Comparison of ENCODE assay signal across 8 cellular contexts in genomic region chr12:55847603-55848329, GRCh38. TPM values are rescaled to one million over a fixed set of nuclear protein-coding genes. Genes with fewer than 3 reads are reported as not detected.
DNase-seq lines count a peak whose midpoint lies in the region; ATAC-seq, FAIRE-seq and TF ChIP-seq lines count a peak whose summit lies in the region.

No MANE protein-coding gene starts in this region.

- no peaks in the 10 kb centered on the region for H3K36me3 Mint-ChIP-seq in CD8-positive, alpha-beta memory T cell
- H3K36me3 Mint-ChIP-seq in T-helper 2 cell treated with Interferon-gamma antibody and Interleukin-4, amounts not matched to agents 5 μg/mL and 100 μg/mL, for 36 hours (ENCODE audit: low read depth), result no peaks in the 10 kb centered on the region

- H3K27ac Mint-ChIP-seq in CD8-positive, alpha-beta memory T cell, result no peak overlapping the region
- H3K27ac Mint-ChIP-seq in T-helper 2 cell treated with Interferon-gamma antibody and Interleukin-4, amounts not matched to agents 5 μg/mL and 100 μg/mL, for 36 hours, result no peak overlapping the region

- no peaks in the 10 kb centered on the region for H3K27me3 ChIP-seq in CD8-positive, alpha-beta memory T cell (ENCODE audit: insufficient read depth, low read length, poor library complexity, severe bottlenecking)
- no peaks in the 10 kb centered on the region for H3K27me3 ChIP-seq in SJCRH30
- H3K27me3 ChIP-seq in H1 (replicated peaks in 1 of 4; ENCODE audit: control insufficient read depth in 3 of 4, extremely low read depth in 1 of 4, insufficient read depth in 3 of 4, low read length in 3 of 4), result no peaks in the 10 kb centered on the region
- H3K27me3 ChIP-seq in upper lobe of right lung, result no peaks in the 10 kb centered on the region

- H3K9me3 ChIP-seq in CD8-positive, alpha-beta memory T cell (ENCODE audit: low read length), result no peaks in the 10 kb centered on the region
- H3K9me3 ChIP-seq in SJCRH30 (replicated peaks), result no peaks in the 10 kb centered on the region
- H3K9me3 ChIP-seq in H1 (ENCODE audit: insufficient read depth in 2 of 2, low read depth in 1 of 2, low read length in 1 of 2), result no peaks in the 10 kb centered on the region
- H3K9me3 ChIP-seq in mucosa of descending colon, result no peaks in the 10 kb centered on the region
- H3K9me3 ChIP-seq in upper lobe of right lung, result no peaks in the 10 kb centered on the region

- TF ChIP-seq RAD21 in H1 (IDR thresholded peaks at IDR 0.05 in 1 of 2, conservative IDR thresholded peaks at IDR 0.05 in 1 of 2; ENCODE audit: low read depth in 2 of 2, low read length in 2 of 2), result no peak

- CTCF ChIA-PET in CD8-positive, alpha-beta memory T cell (lab: Charles Lee), result interaction anchor here (1.4 kb wide), 1 partner anchor 17 kb away, joined by 5 read pairs; no protein-coding TSS in a partner anchor
- CTCF ChIA-PET in H1 (lab: Charles Lee; ENCODE audit: partially characterized antibody), result interaction anchor here (0.8 to 1.8 kb wide), 11 partner anchors 11 to 118 kb away, joined by 3 to 7 read pairs (median 4); partner anchors contain the start of genes DGKA and DNAJC14

- no peak overlapping the region for H3K18ac ChIP-seq in H1 (ENCODE audit: extremely low read depth, low read length)

- H3K4me3 ChIP-seq in CD8-positive, alpha-beta memory T cell (ENCODE audit: low read length), result no peak overlapping the region
- H3K4me3 ChIP-seq in SJCRH30 (peak overlapping the region; percentile 17), H1 (ENCODE audit: extremely low read depth in 1 of 4, insufficient read depth in 2 of 4, low read depth in 3 of 4, low read length in 4 of 4) (no peak overlapping the region), mucosa of descending colon (no peak overlapping the region), upper lobe of right lung (peak overlapping the region; percentile 22)

- no peak overlapping the region for H2BK5ac ChIP-seq in H1 (ENCODE audit: low read depth, low read length)

- ATAC-seq in mucosa of descending colon, result peak; percentile 85
- peak; percentile 94 for ATAC-seq in upper lobe of right lung
- ATAC-seq in GM18511 (IDR thresholded peaks at IDR 0.05; ENCODE audit: unreplicated experiment), result no peak

- no peaks in the 10 kb centered on the region for H3K36me3 ChIP-seq in CD8-positive, alpha-beta memory T cell (ENCODE audit: insufficient read depth, low read length)
- H3K36me3 ChIP-seq in SJCRH30 (no peaks in the 10 kb centered on the region), H1 (ENCODE audit: control insufficient read depth in 2 of 4, insufficient read depth in 4 of 4, low read length in 3 of 4) (no peaks in the 10 kb centered on the region), mucosa of descending colon (ENCODE audit: low read depth) (no peaks in the 10 kb centered on the region), upper lobe of right lung (no peaks in the 10 kb centered on the region)

- intact Hi-C loops in mucosa of descending colon (cut with DNase I, micrococcal nuclease) (no loop called here), upper lobe of right lung (cut with DNase I) (no loop called here)

- H4K8ac ChIP-seq in H1 (ENCODE audit: extremely low read depth, insufficient read depth, low read length), result no peak overlapping the region

- no peak overlapping the region for H2BK120ac ChIP-seq in H1 (replicated peaks; ENCODE audit: low read depth, low read length)

- no peak overlapping the region for H3K9ac ChIP-seq in H1 (replicated peaks in 1 of 4; ENCODE audit: extremely low read depth in 1 of 4, low read depth in 3 of 4, low read length in 3 of 4)

- no peak overlapping the region for H2BK15ac ChIP-seq in H1 (ENCODE audit: low read length)

- no peaks in the 10 kb centered on the region for H3K4me1 Mint-ChIP-seq in CD8-positive, alpha-beta memory T cell
- peaks cover 2% of the 10 kb centered on the region for H3K4me1 Mint-ChIP-seq in T-helper 2 cell treated with Interferon-gamma antibody and Interleukin-4, amounts not matched to agents 5 μg/mL and 100 μg/mL, for 36 hours (ENCODE audit: low read depth)

- no peak overlapping the region for H3K14ac ChIP-seq in H1 (ENCODE audit: insufficient read length)

- WGBS in H1 (ENCODE audit: extremely low coverage in 1 of 2, insufficient coverage in 1 of 2, insufficient read length in 1 of 2, insufficient replicate concordance in 2 of 2, low coverage in 1 of 2, low lambda C conversion rate in 2 of 2, missing lambda C conversion rate in 1 of 2), 2 experiments, result 87% methylated on average over 5 of the region's 6 CpGs; no CpG with 5 or more reads in 1 of the 2 experiments

- peak overlapping the region; percentile 38 for H3K27ac ChIP-seq in CD8-positive, alpha-beta memory T cell (ENCODE audit: low read depth, low read length)
- H3K27ac ChIP-seq in SJCRH30 (peak overlapping the region; percentile 15), H1 (ENCODE audit: low read depth, low read length) (no peak overlapping the region), upper lobe of right lung (peak overlapping the region; percentile 87)

- no peak overlapping the region for H3K4ac ChIP-seq in H1 (replicated peaks; ENCODE audit: insufficient read length, low read depth, low read length)

- no peak overlapping the region; the same call in 1 of the 2 replicates for H2BK12ac ChIP-seq in H1 (ENCODE audit: low read depth, low read length)

- DNase-seq in CD8-positive, alpha-beta memory T cell, result no peak
- DNase-seq in SJCRH30 (peak; percentile 85 to 86), H1 (ENCODE audit: low read depth in 1 of 2, low spot score in 2 of 2) (no peak), mucosa of descending colon (peak; percentile 59 to 85 (median 70)), upper lobe of right lung (peak; percentile 89), NCI-H1436 (lab: John Stamatoyannopoulos, UW) (no peak)
- no peak for DNase-seq in T-helper 2 cell treated with Interferon-gamma antibody and Interleukin-4, amounts not matched to agents 5 μg/mL and 100 μg/mL, for 36 hours (ENCODE audit: low spot score)

- H3K23ac ChIP-seq in H1 (ENCODE audit: insufficient read length), result no peak overlapping the region

- H3K4me3 Mint-ChIP-seq in CD8-positive, alpha-beta memory T cell, result no peak overlapping the region
- H3K4me3 Mint-ChIP-seq in T-helper 2 cell treated with Interferon-gamma antibody and Interleukin-4, amounts not matched to agents 5 μg/mL and 100 μg/mL, for 36 hours, result no peak overlapping the region

- no peak overlapping the region for H4K5ac ChIP-seq in H1 (ENCODE audit: insufficient read length, low read depth, low read length)

- H2AK5ac ChIP-seq in H1 (ENCODE audit: low read depth, low read length), result no peak overlapping the region

- POLR2A ChIA-PET in CD8-positive, alpha-beta memory T cell (lab: Charles Lee), result interaction anchor here (0.5 kb wide), 1 partner anchor 31 kb away, joined by 6 read pairs; no protein-coding TSS in a partner anchor
- POLR2A ChIA-PET in H1 (lab: Charles Lee; ENCODE audit: partially characterized antibody), result interaction anchor here (0.6 to 3.3 kb wide), 10 partner anchors 9 to 80 kb away, joined by 3 to 21 read pairs (median 4); partner anchors contain the start of genes DNAJC14 and PYM1

- H3K79me2 ChIP-seq in H1 (ENCODE audit: control insufficient read depth in 1 of 2, insufficient read depth in 2 of 2, low read length in 2 of 2), result no peaks in the 10 kb centered on the region

- no peak for TF ChIP-seq CTCF in H1 (IDR thresholded peaks at IDR 0.05; ENCODE audit: control extremely low read depth in 1 of 3, insufficient read depth in 1 of 3, low read depth in 1 of 3, low read length in 3 of 3)
- no peak for TF ChIP-seq CTCF in mucosa of descending colon (IDR thresholded peaks at IDR 0.05)
- TF ChIP-seq CTCF in upper lobe of right lung (IDR thresholded peaks at IDR 0.05), result no peak

- no peak overlapping the region for H4K91ac ChIP-seq in H1 (replicated peaks; ENCODE audit: insufficient read length, low read length)

- no peak overlapping the region for H2BK20ac ChIP-seq in H1 (ENCODE audit: low read length)

- H3K56ac ChIP-seq in H1 (replicated peaks; ENCODE audit: insufficient read length, low read depth, low read length), result no peak overlapping the region

- no peaks in the 10 kb centered on the region for H3K4me1 ChIP-seq in CD8-positive, alpha-beta memory T cell (ENCODE audit: insufficient read depth, low read length)
- H3K4me1 ChIP-seq in SJCRH30 (peaks cover 20% of the 10 kb centered on the region), H1 (replicated peaks in 1 of 4; ENCODE audit: control insufficient read depth in 3 of 4, insufficient read depth in 4 of 4, low read length in 3 of 4) (peaks cover 0 to 3% (median 0%) of the 10 kb centered on the region in 4 experiments; a peak in 1 of 7 replicates), mucosa of descending colon (ENCODE audit: low read depth) (no peaks in the 10 kb centered on the region), upper lobe of right lung (peaks cover 9% of the 10 kb centered on the region)

- peaks cover 11 to 25% of the 10 kb centered on the region in 2 donors for H3K27me3 Mint-ChIP-seq in CD8-positive, alpha-beta memory T cell
- H3K27me3 Mint-ChIP-seq in T-helper 2 cell treated with Interferon-gamma antibody and Interleukin-4, amounts not matched to agents 5 μg/mL and 100 μg/mL, for 36 hours (ENCODE audit: low read depth), result peaks cover 9% of the 10 kb centered on the region

- H2AFZ ChIP-seq in H1 (ENCODE audit: low read length), result peak overlapping the region; percentile 57

- TF ChIP-seq EP300 in H1 (IDR thresholded peaks at IDR 0.05; ENCODE audit: borderline replicate concordance in 1 of 2, low read depth in 2 of 2, low read length in 2 of 2), result no peak

- no peak for FAIRE-seq in H1 (lab: Jason Lieb, UNC)

- no peaks in the 10 kb centered on the region for H3K79me1 ChIP-seq in H1 (ENCODE audit: low read depth, low read length)

- TF ChIP-seq POLR2A in H1 (IDR thresholded peaks at IDR 0.05; ENCODE audit: control extremely low read depth in 1 of 2, low read depth in 2 of 2, low read length in 2 of 2), result no peak

- H4K20me1 ChIP-seq in H1 (replicated peaks in 1 of 2; ENCODE audit: control insufficient read depth in 1 of 2, insufficient read depth in 2 of 2, low read length in 2 of 2), result no peaks in the 10 kb centered on the region

- H3K23me2 ChIP-seq in H1 (ENCODE audit: low read depth, low read length), result no peaks in the 10 kb centered on the region

- no peaks in the 10 kb centered on the region for H3K9me3 Mint-ChIP-seq in CD8-positive, alpha-beta memory T cell
- no peaks in the 10 kb centered on the region for H3K9me3 Mint-ChIP-seq in T-helper 2 cell treated with Interferon-gamma antibody and Interleukin-4, amounts not matched to agents 5 μg/mL and 100 μg/mL, for 36 hours

- no peak overlapping the region for H3K4me2 ChIP-seq in H1 (ENCODE audit: insufficient read depth in 1 of 2, low read depth in 2 of 2, low read length in 2 of 2)

RNA-seq across cellular contexts. Expression of gene MMP19, which starts 5.0 kb away (rescaled TPM):
- total RNA-seq in CD8-positive, alpha-beta memory T cell, result 1 to 10 TPM in 1 of 2 experiments, under 1 TPM in 1; 0.29 to 1.0 TPM
- not detected for polyA plus RNA-seq in CD8-positive, alpha-beta memory T cell
- 0.91 and 1.0 TPM in 2 replicates for total RNA-seq in SJCRH30 (2014; rRNA removed; shearing (Covaris generic))
- total RNA-seq in H1 (2021; fragmentation: NEBNext Ultra II Directional; extraction: Animal tissue kit (Norgen Biotek cat#: 25700)), result 2.6 and 2.7 TPM in 2 replicates
- 2.8 and 3.3 TPM in 2 replicates for polyA plus RNA-seq in H1 (2011; rRNA removed)
- 3.1 TPM for polyA plus RNA-seq in H1 (2011; cell fraction: cytosol; rRNA removed)
- 7.1 TPM for polyA plus RNA-seq in H1 (2011; cell fraction: nucleus; rRNA removed)
- polyA plus RNA-seq in H1 (2012, experiment 1 of 2), result 2.7 to 3.2 TPM (median 2.9 TPM) in 4 replicates
- 2.0 TPM for polyA plus RNA-seq in H1 (2012, experiment 2 of 2)
- polyA plus RNA-seq in H1 (2013, experiment 1 of 2), result 2.3 TPM
- 2.1 TPM for polyA plus RNA-seq in H1 (2013, experiment 2 of 2)
- 1.5 and 1.6 TPM in 2 replicates for polyA minus RNA-seq in H1 (2011; rRNA and poly(A)+ RNA removed)
- polyA minus RNA-seq in H1 (2011; cell fraction: cytosol; rRNA and poly(A)+ RNA removed), result 2.5 TPM
- polyA minus RNA-seq in H1 (2011; cell fraction: nucleus; rRNA and poly(A)+ RNA removed), result 3.5 TPM
- total RNA-seq in mucosa of descending colon, result 1 to 10 TPM; 1.7 to 6.6 (median 5.0) TPM
- total RNA-seq in upper lobe of right lung, result 30.2 TPM

RNA-seq across cellular contexts. Expression of gene DNAJC14, which starts 18.4 kb away (rescaled TPM):
- 10 to 100 TPM; 39.1 to 40.8 TPM for total RNA-seq in CD8-positive, alpha-beta memory T cell
- 40.2 TPM for polyA plus RNA-seq in CD8-positive, alpha-beta memory T cell
- total RNA-seq in SJCRH30 (2014; rRNA removed; shearing (Covaris generic)), result 33.3 TPM in 2 replicates
- total RNA-seq in H1 (2021; fragmentation: NEBNext Ultra II Directional; extraction: Animal tissue kit (Norgen Biotek cat#: 25700)), result 32.3 and 34.3 TPM in 2 replicates
- polyA plus RNA-seq in H1 (2011; rRNA removed), result 14.7 and 18.5 TPM in 2 replicates
- polyA plus RNA-seq in H1 (2011; cell fraction: cytosol; rRNA removed), result 13.0 TPM
- 11.6 TPM for polyA plus RNA-seq in H1 (2011; cell fraction: nucleus; rRNA removed)
- 25.1 to 28.7 TPM (median 26.4 TPM) in 4 replicates for polyA plus RNA-seq in H1 (2012, experiment 1 of 2)
- polyA plus RNA-seq in H1 (2012, experiment 2 of 2), result 14.0 TPM
- polyA plus RNA-seq in H1 (2013, experiment 1 of 2), result 18.1 TPM
- 22.4 TPM for polyA plus RNA-seq in H1 (2013, experiment 2 of 2)
- polyA minus RNA-seq in H1 (2011; rRNA and poly(A)+ RNA removed), result 9.6 and 13.2 TPM in 2 replicates
- polyA minus RNA-seq in H1 (2011; cell fraction: cytosol; rRNA and poly(A)+ RNA removed), result 7.6 TPM
- polyA minus RNA-seq in H1 (2011; cell fraction: nucleus; rRNA and poly(A)+ RNA removed), result 9.3 TPM
- 10 to 100 TPM; 26.6 to 30.8 (median 27.7) TPM for total RNA-seq in mucosa of descending colon
- total RNA-seq in upper lobe of right lung, result 42.7 TPM

RNA-seq across cellular contexts. Expression of gene ORMDL2, which starts 29.9 kb away (rescaled TPM):
- total RNA-seq in CD8-positive, alpha-beta memory T cell, result 10 to 100 TPM; 49.0 to 49.7 TPM
- polyA plus RNA-seq in CD8-positive, alpha-beta memory T cell, result 110 TPM
- 25.4 and 27.6 TPM in 2 replicates for total RNA-seq in SJCRH30 (2014; rRNA removed; shearing (Covaris generic))
- 34.1 and 39.0 TPM in 2 replicates for total RNA-seq in H1 (2021; fragmentation: NEBNext Ultra II Directional; extraction: Animal tissue kit (Norgen Biotek cat#: 25700))
- polyA plus RNA-seq in H1 (2011; rRNA removed), result 50.4 and 65.6 TPM in 2 replicates
- polyA plus RNA-seq in H1 (2011; cell fraction: cytosol; rRNA removed), result 26.9 TPM
- polyA plus RNA-seq in H1 (2011; cell fraction: nucleus; rRNA removed), result 33.3 TPM
- 53.7 to 58.3 TPM (median 56.2 TPM) in 4 replicates for polyA plus RNA-seq in H1 (2012, experiment 1 of 2)
- polyA plus RNA-seq in H1 (2012, experiment 2 of 2), result 31.6 TPM
- polyA plus RNA-seq in H1 (2013, experiment 1 of 2), result 77.7 TPM
- polyA plus RNA-seq in H1 (2013, experiment 2 of 2), result 93.6 TPM
- 60.5 and 75.9 TPM in 2 replicates for polyA minus RNA-seq in H1 (2011; rRNA and poly(A)+ RNA removed)
- 23.1 TPM for polyA minus RNA-seq in H1 (2011; cell fraction: cytosol; rRNA and poly(A)+ RNA removed)
- 42.2 TPM for polyA minus RNA-seq in H1 (2011; cell fraction: nucleus; rRNA and poly(A)+ RNA removed)
- total RNA-seq in mucosa of descending colon (10 to 100 TPM; 42.1 to 97.8 (median 74.2) TPM), upper lobe of right lung (49.2 TPM)

RNA-seq across cellular contexts. Expression of gene SARNP, which starts 30.2 kb away (rescaled TPM):
- 100 to 1,000 TPM in 1 of 2 experiments, 10 to 100 TPM in 1; 89.7 to 103 TPM for total RNA-seq in CD8-positive, alpha-beta memory T cell
- 109 TPM for polyA plus RNA-seq in CD8-positive, alpha-beta memory T cell
- total RNA-seq in SJCRH30 (2014; rRNA removed; shearing (Covaris generic)), result 109 and 132 TPM in 2 replicates
- 114 and 117 TPM in 2 replicates for total RNA-seq in H1 (2021; fragmentation: NEBNext Ultra II Directional; extraction: Animal tissue kit (Norgen Biotek cat#: 25700))
- polyA plus RNA-seq in H1 (2011; rRNA removed), result 140 and 226 TPM in 2 replicates
- 160 TPM for polyA plus RNA-seq in H1 (2011; cell fraction: cytosol; rRNA removed)
- polyA plus RNA-seq in H1 (2011; cell fraction: nucleus; rRNA removed), result 50.3 TPM
- 129 to 246 TPM (median 145 TPM) in 4 replicates for polyA plus RNA-seq in H1 (2012, experiment 1 of 2)
- polyA plus RNA-seq in H1 (2012, experiment 2 of 2), result 27.3 TPM
- polyA plus RNA-seq in H1 (2013, experiment 1 of 2), result 185 TPM
- polyA plus RNA-seq in H1 (2013, experiment 2 of 2), result 206 TPM
- polyA minus RNA-seq in H1 (2011; rRNA and poly(A)+ RNA removed), result 25.1 and 38.6 TPM in 2 replicates
- polyA minus RNA-seq in H1 (2011; cell fraction: cytosol; rRNA and poly(A)+ RNA removed), result 16.7 TPM
- polyA minus RNA-seq in H1 (2011; cell fraction: nucleus; rRNA and poly(A)+ RNA removed), result 25.4 TPM
- total RNA-seq in mucosa of descending colon (10 to 100 TPM; 38.7 to 45.9 (median 41.3) TPM), upper lobe of right lung (43.6 TPM)

Comparison
In these comparisons a context has a peak if more than half of its experiments do, and no peak if none do; other contexts are left out.
1. DNase-seq: peak in SJCRH30 (2 of 2), mucosa of descending colon (3 of 3) and upper lobe of right lung (single experiment); none in CD8-positive, alpha-beta memory T cell (0 of 5), H1 (0 of 2), T-helper 2 cell treated with Interferon-gamma antibody and Interleukin-4, amounts not matched to agents 5 μg/mL and 100 μg/mL, for 36 hours (single experiment) and NCI-H1436 (single experiment).
2. H3K4me3 ChIP-seq: peak in SJCRH30 (single experiment) and upper lobe of right lung (single experiment); none in CD8-positive, alpha-beta memory T cell (single experiment), H1 (0 of 4) and mucosa of descending colon (single experiment).